ENCODE assay signal across 12 cellular contexts in the genomic region with DNA sequence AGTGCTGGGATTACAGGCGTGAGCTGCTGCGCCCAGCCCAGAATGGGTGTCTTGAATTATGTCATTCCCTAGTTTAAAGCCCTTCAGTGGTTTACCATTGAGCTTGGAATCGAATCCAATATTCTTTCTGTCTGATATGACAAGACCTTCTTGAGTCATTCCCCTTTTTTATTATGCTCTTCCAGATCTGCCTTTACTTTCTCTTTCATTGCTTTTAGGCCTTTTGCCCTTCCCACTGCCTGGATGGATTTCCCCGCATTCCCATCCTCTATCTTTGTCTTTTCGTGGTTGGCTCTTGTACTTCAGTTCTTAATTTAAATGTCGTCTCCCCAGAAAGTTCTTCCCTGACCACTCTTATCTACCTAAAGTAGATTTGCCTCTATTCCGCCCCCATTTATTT. TPM values are rescaled to one million over a fixed set of nuclear protein-coding genes. Genes with fewer than 3 reads are reported as not detected.
DNase-seq lines count a peak whose midpoint lies in the region; ATAC-seq, FAIRE-seq and TF ChIP-seq lines count a peak whose summit lies in the region.
"Had no signal": no experiment of that assay in that cellular context is flagged by ENCODE, and none has a peak within 500 bp of the region (broad histone marks: within the 10 kb centered on the region; RNA-seq: fewer than 3 reads in every experiment).

No MANE protein-coding gene starts in this region.

- no peak overlapping the region for H3K27ac ChIP-seq in GM23338 (ENCODE audit: low read depth)
- H3K27ac ChIP-seq in astrocyte (ENCODE audit: low read depth, low read length): no peak overlapping the region
- H3K27ac ChIP-seq in muscle layer of duodenum (ENCODE audit: low read length): no peak overlapping the region
- H3K27ac ChIP-seq: parathyroid adenoma had no signal

- peaks cover 14% of the 10 kb centered on the region for H3K79me2 ChIP-seq in GM23338 (replicated peaks; ENCODE audit: insufficient read depth)
- peaks cover 45% of the 10 kb centered on the region for H3K79me2 ChIP-seq in astrocyte (ENCODE audit: insufficient read depth, low read length)

- H2AFZ ChIP-seq in GM23338 (no peak overlapping the region), astrocyte (ENCODE audit: low read depth, low read length) (no peak overlapping the region)
- H2AFZ ChIP-seq: parathyroid adenoma had no signal

- H3K36me3 ChIP-seq in GM23338 (ENCODE audit: insufficient read depth) (no peaks in the 10 kb centered on the region), astrocyte (ENCODE audit: insufficient read depth, low read length) (peaks cover 3% of the 10 kb centered on the region), muscle layer of duodenum (ENCODE audit: control insufficient read depth in 1 of 2, insufficient read depth in 2 of 2, low read length in 2 of 2) (peaks cover 0 to 3% of the 10 kb centered on the region in 2 donors)

- no peak for DNase-seq in AG04449 (ENCODE audit: low read depth, low spot score)
- no peak for DNase-seq in GM23338 (ENCODE audit: low spot score)
- peak; percentile 29 for DNase-seq in astrocyte (ENCODE audit: low read depth)
- no peak for DNase-seq in dedifferentiated amniotic fluid mesenchymal stem cell (ENCODE audit: extremely low spot score)
- no peak for DNase-seq in NCI-H69 (lab: John Stamatoyannopoulos, UW)
- DNase-seq in NCI-H510A (lab: John Stamatoyannopoulos, UW): no peak
- DNase-seq: GDM1, NCI-H2227 treated with DMSO at 0.1 percent for 48 hours had no signal

- H4K20me1 ChIP-seq in GM23338 (replicated peaks; ENCODE audit: insufficient read depth): peaks cover 4% of the 10 kb centered on the region; the same call in 1 of the 2 replicates
- H4K20me1 ChIP-seq in astrocyte (ENCODE audit: insufficient read depth, low read length): peaks cover 20% of the 10 kb centered on the region

- CTCF ChIA-PET in AG04449 (lab: Yijun Ruan, JAX): no interaction called here

- no peak overlapping the region for H3K9ac ChIP-seq in astrocyte (ENCODE audit: low read length)
- H3K9ac ChIP-seq: parathyroid adenoma had no signal

- no peak for TF ChIP-seq CTCF in AG04449 (IDR thresholded peaks at IDR 0.05; ENCODE audit: insufficient read depth, low read length, missing control alignments)
- TF ChIP-seq CTCF in GM23338 (conservative IDR thresholded peaks at IDR 0.05; ENCODE audit: low read depth in 2 of 2): no peak
- TF ChIP-seq CTCF in astrocyte (IDR thresholded peaks at IDR 0.05; ENCODE audit: insufficient read depth, low read depth, low read length): no peak

- H3K4me1 Mint-ChIP-seq in GM23338 (peaks cover 20% of the 10 kb centered on the region), astrocyte (ENCODE audit: low read depth, unreplicated experiment) (peaks cover 19% of the 10 kb centered on the region)

- H3K4me1 ChIP-seq in GM23338 (ENCODE audit: insufficient read depth) (peaks cover 22% of the 10 kb centered on the region), astrocyte (ENCODE audit: insufficient read depth, low read length) (peaks cover 14% of the 10 kb centered on the region), muscle layer of duodenum (ENCODE audit: control insufficient read depth in 1 of 2, insufficient read depth in 2 of 2, low read length in 2 of 2) (peaks cover 19 to 32% of the 10 kb centered on the region in 2 donors)

- no peaks in the 10 kb centered on the region for H3K9me3 Mint-ChIP-seq in GM23338
- no peaks in the 10 kb centered on the region for H3K9me3 Mint-ChIP-seq in astrocyte (ENCODE audit: unreplicated experiment)

- ATAC-seq in GM23338 (no peak), HG02623 (IDR thresholded peaks at IDR 0.05; ENCODE audit: unreplicated experiment) (no peak)

- FAIRE-seq in astrocyte (lab: Jason Lieb, UNC): no peak
- FAIRE-seq: endometrium had no signal

- H3K36me3 Mint-ChIP-seq in GM23338 (ENCODE audit: low read depth): no peaks in the 10 kb centered on the region; the same call in 2 of the 3 replicates
- no peaks in the 10 kb centered on the region for H3K36me3 Mint-ChIP-seq in astrocyte (ENCODE audit: low read depth, unreplicated experiment)

- 0 out of 2 replicates have a peak, but pooled peaks cover under 1% of the 10 kb centered on the region for H3F3A ChIP-seq in GM23338 (replicated peaks; ENCODE audit: low read depth)

- H3K4me2 ChIP-seq in GM23338 (no peak overlapping the region; the same call in 1 of the 2 replicates), astrocyte (ENCODE audit: low read length) (peak overlapping the region; percentile 96)

- H3K4me3 Mint-ChIP-seq in GM23338: peak overlapping the region; percentile 87
- H3K4me3 Mint-ChIP-seq in astrocyte (ENCODE audit: unreplicated experiment): peak overlapping the region; percentile 82

- H3K27ac Mint-ChIP-seq in GM23338: no peak overlapping the region
- peak overlapping the region; percentile 16 for H3K27ac Mint-ChIP-seq in astrocyte (ENCODE audit: unreplicated experiment)

- H3K9me3 ChIP-seq in astrocyte (ENCODE audit: insufficient read depth, low read depth, low read length) (no peaks in the 10 kb centered on the region), muscle layer of duodenum (ENCODE audit: control insufficient read depth in 1 of 2, low read length in 2 of 2) (no peaks in the 10 kb centered on the region)

- POLR2A ChIA-PET in AG04449 (lab: Yijun Ruan, JAX): interaction anchor here (2.2 kb wide), 1 partner anchor 19 kb away, joined by 17 read pairs; the partner anchor contains the start of gene NAA25

- H3K27me3 Mint-ChIP-seq in GM23338 (ENCODE audit: insufficient read depth, low read depth, poor library complexity): peaks cover 10% of the 10 kb centered on the region
- H3K27me3 Mint-ChIP-seq in astrocyte (ENCODE audit: low read depth, unreplicated experiment): no peaks in the 10 kb centered on the region

- H3K4me3 ChIP-seq in AG04449 (ENCODE audit: low read depth, low read length): peak overlapping the region; percentile 0; the same call in 1 of the 2 replicates
- H3K4me3 ChIP-seq in GM23338: peak overlapping the region; percentile 85; the same call in 1 of the 2 replicates
- no peak overlapping the region for H3K4me3 ChIP-seq in astrocyte (ENCODE audit: insufficient read depth, low read depth, low read length)
- peak overlapping the region; percentile 33 to 70 for H3K4me3 ChIP-seq in muscle layer of duodenum (ENCODE audit: low read depth in 1 of 2, low read length in 2 of 2)

- H3K27me3 ChIP-seq in GM23338 (ENCODE audit: insufficient read depth) (no peaks in the 10 kb centered on the region), astrocyte (ENCODE audit: insufficient read depth, low read length) (no peaks in the 10 kb centered on the region), muscle layer of duodenum (ENCODE audit: low read depth, low read length) (no peaks in the 10 kb centered on the region)

- no peaks in the 10 kb centered on the region for H3K9me2 ChIP-seq in GM23338 (ENCODE audit: insufficient read depth)

TF ChIP-seq in GM23338, 12 proteins besides CTCF, POLR2A, EP300 and RAD21 (continues in another document):
- TF ChIP-seq ZNF331 (CRISPR knock-in tag; IDR thresholded peaks at IDR 0.05; ENCODE audit: low read depth): no peak

RNA-seq across cellular contexts. Expression of gene TRAFD1, which starts 1.6 kb away (rescaled TPM):
- total RNA-seq in GM23338 (2014; rRNA removed; shearing (Covaris generic)): 30.4 and 35.6 TPM in 2 replicates
- 17.4 and 17.8 TPM in 2 replicates for polyA plus RNA-seq in GM23338 (2016; fragmentation: Nextera tagmentation; extraction: Ambion mirVana)
- 35.6 TPM in 2 replicates for total RNA-seq in astrocyte

RNA-seq across cellular contexts. Expression of gene NAA25, which starts 18.3 kb away (rescaled TPM):
- 49.0 and 63.6 TPM in 2 replicates for total RNA-seq in GM23338 (2014; rRNA removed; shearing (Covaris generic))
- 55.1 and 58.9 TPM in 2 replicates for polyA plus RNA-seq in GM23338 (2016; fragmentation: Nextera tagmentation; extraction: Ambion mirVana)
- 32.8 and 35.2 TPM in 2 replicates for total RNA-seq in astrocyte
